Comparison of ENCODE assay signal across 21 cellular contexts in genomic region chr19:8490395-8490760, GRCh38. TPM values are rescaled to one million over a fixed set of nuclear protein-coding genes. Genes with fewer than 3 reads are reported as not detected.
DNase-seq lines count a peak whose midpoint lies in the region; ATAC-seq and TF ChIP-seq lines count a peak whose summit lies in the region.
"Had no signal": no experiment of that assay in that cellular context is flagged by ENCODE, and none has a peak within 500 bp of the region (broad histone marks: within the 10 kb centered on the region; RNA-seq: fewer than 3 reads in every experiment).

No MANE protein-coding gene starts in this region.

- H3K9ac ChIP-seq in SK-N-SH, result no peak overlapping the region
- H3K9ac ChIP-seq in HUES6 (ENCODE audit: low read length), result no peak overlapping the region

- H3K27ac ChIP-seq in SK-N-SH (ENCODE audit: low read depth in 2 of 2, low read length in 1 of 2), result no peak overlapping the region
- H3K27ac ChIP-seq in HUES6 (ENCODE audit: low read depth, low read length), result peak overlapping the region; percentile 31; the same call in 1 of the 2 replicates
- peak overlapping the region; percentile 86 to 88 for H3K27ac ChIP-seq in esophagus (ENCODE audit: low read depth in 2 of 2, low read length in 1 of 2)
- peak overlapping the region in 4 of 8 donors; percentile 33 to 95 (median 88) for H3K27ac ChIP-seq in spleen
- H3K27ac ChIP-seq: 22Rv1, right lobe of liver had no signal

- intact Hi-C loops in spleen (cut with DNase I; ENCODE audit: low total_unique reads), result no loop called here

- TF ChIP-seq CTCF in SK-N-SH (IDR thresholded peaks at IDR 0.05) (no peak), spleen (IDR thresholded peaks at IDR 0.05 in 8 of 11, conservative IDR thresholded peaks at IDR 0.05 in 3 of 11) (no peak)

- H3K4me3 ChIP-seq in SK-N-SH (ENCODE audit: low read depth in 2 of 2, low read length in 1 of 2) (no peak overlapping the region), HUES6 (ENCODE audit: low read depth, low read length) (no peak overlapping the region), esophagus (ENCODE audit: low read depth in 1 of 2, low read length in 2 of 2) (no peak overlapping the region), spleen (peak overlapping the region in 1 of 8 donors; percentile 19)
- H3K4me3 ChIP-seq: right lobe of liver had no signal

- DNase-seq in SK-N-SH (no peak), spleen (peak; percentile 68), HCEC 1CT (no peak)
- no peak for DNase-seq in stimulated activated naive CD8-positive, alpha-beta T cell treated with anti-CD3 and anti-CD28 coated beads, Interleukin-15, amount 100 ng/mL, for 72 hours
- DNase-seq in activated effector memory CD4-positive, alpha-beta T cell treated with anti-CD3 and anti-CD28 coated beads, Interleukin-2, amount 50 U/mL, for 16 hours, result no peak
- DNase-seq: activated gamma-delta T cell; amniotic stem cell; effector memory CD4-positive, alpha-beta T cell; islet precursor cell; NCI-H1105 treated with DMSO at 0.1 percent for 48 hours; NCI-H2107; NCI-H69; T-helper 9 cell had no signal

- TF ChIP-seq RAD21 in SK-N-SH (IDR thresholded peaks at IDR 0.05; ENCODE audit: low read length), result no peak

- peak overlapping the region in 1 of 2 donors; percentile 19 for H3K27ac Mint-ChIP-seq in stimulated activated naive CD8-positive, alpha-beta T cell treated with anti-CD3 and anti-CD28 coated beads, Interleukin-15, amount 100 ng/mL, for 72 hours

- ATAC-seq in SK-N-SH treated with all-trans-retinoic acid at 6 μM for 48 hours, result peak; percentile 5; the same call in 2 of the 3 replicates
- ATAC-seq in stimulated activated naive CD8-positive, alpha-beta T cell treated with anti-CD3 and anti-CD28 coated beads, Interleukin-15, amount 100 ng/mL, for 72 hours, result no peak
- ATAC-seq: activated CD4-positive, CD25-positive, alpha-beta regulatory T cell treated with anti-CD3 and anti-CD28 coated beads, Interleukin-2, amount 50 U/mL, for 24 hours had no signal

- H4K20me1 ChIP-seq in SK-N-SH (ENCODE audit: insufficient read depth), result peaks cover 14% of the 10 kb centered on the region; the same call in 1 of the 2 replicates

- H3K4me1 ChIP-seq in SK-N-SH (ENCODE audit: control insufficient read depth in 1 of 2, insufficient read depth in 2 of 2, low read depth in 1 of 2, low read length in 1 of 2), result no peaks in the 10 kb centered on the region
- H3K4me1 ChIP-seq in HUES6 (ENCODE audit: control insufficient read depth, insufficient read depth, low read length), result 0 out of 2 replicates have a peak, but pooled peaks cover 3% of the 10 kb centered on the region
- peaks cover 5 to 38% of the 10 kb centered on the region in 2 donors for H3K4me1 ChIP-seq in esophagus (ENCODE audit: control insufficient read depth in 2 of 2, insufficient read depth in 2 of 2, low read length in 1 of 2)
- peaks cover 5 to 93% (median 38%) of the 10 kb centered on the region in 6 donors for H3K4me1 ChIP-seq in spleen
- H3K4me1 ChIP-seq: right lobe of liver had no signal

- no peak overlapping the region for H3K4me2 ChIP-seq in SK-N-SH

- no peaks in the 10 kb centered on the region for H3K9me2 ChIP-seq in SK-N-SH

- peaks cover 62% of the 10 kb centered on the region for H3K4me1 Mint-ChIP-seq in stimulated activated naive CD8-positive, alpha-beta T cell treated with anti-CD3 and anti-CD28 coated beads, Interleukin-15, amount 100 ng/mL, for 72 hours

- no peak overlapping the region for H3K4me3 Mint-ChIP-seq in stimulated activated naive CD8-positive, alpha-beta T cell treated with anti-CD3 and anti-CD28 coated beads, Interleukin-15, amount 100 ng/mL, for 72 hours
- H3K4me3 Mint-ChIP-seq: B cell had no signal

- CTCF ChIA-PET in SK-N-SH (lab: Yijun Ruan, JAX), result interaction anchor here (2.4 kb wide), 1 partner anchor 136 kb away, joined by 9 read pairs; no protein-coding TSS in a partner anchor

- no peaks in the 10 kb centered on the region for H3K27me3 Mint-ChIP-seq in stimulated activated naive CD8-positive, alpha-beta T cell treated with anti-CD3 and anti-CD28 coated beads, Interleukin-15, amount 100 ng/mL, for 72 hours
- H3K27me3 Mint-ChIP-seq: B cell had no signal

- no peaks in the 10 kb centered on the region for H3F3A ChIP-seq in SK-N-SH (replicated peaks; ENCODE audit: insufficient read depth)

- no peak overlapping the region for H2AFZ ChIP-seq in SK-N-SH (ENCODE audit: low read depth)

- peaks cover under 1% of the 10 kb centered on the region; the same call in 1 of the 2 replicates for H3K79me2 ChIP-seq in SK-N-SH (ENCODE audit: insufficient read depth)

- TF ChIP-seq EP300 in SK-N-SH (IDR thresholded peaks at IDR 0.05; ENCODE audit: borderline replicate concordance in 1 of 2, low read depth in 1 of 2, low read length in 1 of 2), result no peak

- no peaks in the 10 kb centered on the region for H3K9me3 ChIP-seq in SK-N-SH
- no peaks in the 10 kb centered on the region for H3K9me3 ChIP-seq in HUES6 (ENCODE audit: control insufficient read depth, insufficient read depth, low read depth, low read length)
- no peaks in the 10 kb centered on the region for H3K9me3 ChIP-seq in esophagus (ENCODE audit: control insufficient read depth in 2 of 2, insufficient read depth in 1 of 2, low read depth in 1 of 2, low read length in 1 of 2)
- H3K9me3 ChIP-seq in spleen, result no peaks in the 10 kb centered on the region
- H3K9me3 ChIP-seq: right lobe of liver had no signal

- no peaks in the 10 kb centered on the region for H3K9me3 Mint-ChIP-seq in stimulated activated naive CD8-positive, alpha-beta T cell treated with anti-CD3 and anti-CD28 coated beads, Interleukin-15, amount 100 ng/mL, for 72 hours

- H3K36me3 ChIP-seq in SK-N-SH (replicated peaks in 1 of 2; ENCODE audit: control insufficient read depth in 1 of 2, insufficient read depth in 2 of 2, low read length in 1 of 2) (peaks cover 12 to 40% of the 10 kb centered on the region in 2 experiments), HUES6 (ENCODE audit: control insufficient read depth, insufficient read depth, low read length) (peaks cover 42% of the 10 kb centered on the region), esophagus (ENCODE audit: control insufficient read depth in 2 of 2, insufficient read depth in 2 of 2, low read length in 1 of 2) (peaks cover 22 to 35% of the 10 kb centered on the region in 2 donors), spleen (peaks cover 7 to 70% (median 44%) of the 10 kb centered on the region in 6 donors)

- no CpG with 5 or more reads among the region's 24 CpGs for WGBS in SK-N-SH (ENCODE audit: low lambda C conversion rate)
- WGBS in esophagus, 2 donors, result 68 to 82% methylated on average over 24 of the region's 24 CpGs
- 75 to 87% (median 84%) methylated on average over 12 to 24 of the region's 24 CpGs for WGBS in spleen, 5 donors

- H3K27me3 ChIP-seq in SK-N-SH (ENCODE audit: insufficient read depth) (no peaks in the 10 kb centered on the region), HUES6 (ENCODE audit: control insufficient read depth, insufficient read depth, low read length) (no peaks in the 10 kb centered on the region), esophagus (ENCODE audit: control insufficient read depth in 1 of 2, insufficient read depth in 2 of 2, low read length in 2 of 2) (no peaks in the 10 kb centered on the region), spleen (replicated peaks in 1 of 7) (no peaks in the 10 kb centered on the region)
- H3K27me3 ChIP-seq: right lobe of liver had no signal

- TF ChIP-seq POLR2A in spleen (IDR thresholded peaks at IDR 0.05), result no peak

- POLR2A ChIA-PET in SK-N-SH (lab: Yijun Ruan, JAX), result no interaction called here

TF ChIP-seq in SK-N-SH treated with all-trans-retinoic acid at 6 μM for 48 hours, 23 proteins besides CTCF, POLR2A, EP300 and RAD21 (continues in another document):
- no peak for TF ChIP-seq ARNTL (CRISPR knock-in tag; IDR thresholded peaks at IDR 0.05; ENCODE audit: borderline replicate concordance, low read depth)

TF ChIP-seq in SK-N-SH, 30 proteins besides CTCF, POLR2A, EP300 and RAD21:
- TF ChIP-seq GATA2 (CRISPR knock-in tag; IDR thresholded peaks at IDR 0.05) (no peak), NRF1 (IDR thresholded peaks at IDR 0.05; ENCODE audit: low read depth, low read length) (no peak), USF1 (IDR thresholded peaks at IDR 0.05; ENCODE audit: borderline replicate concordance, low read depth) (no peak), MAX (IDR thresholded peaks at IDR 0.05; ENCODE audit: low read depth) (no peak)

RNA-seq across cellular contexts. Expression of gene PRAM1, which starts 12.1 kb away (rescaled TPM):
- polyA plus RNA-seq in SK-N-SH (2012; rRNA removed) (0.15 and 0.18 TPM in 2 replicates), esophagus (1 to 10 TPM in 1 of 2 donors, under 1 TPM in 1; 0.28 to 1.4 TPM), spleen (10 to 100 TPM in 2 of 3 donors, 1 to 10 TPM in 1; 2.4 to 23.0 (median 22.0) TPM)
- 0.03 TPM in 1 of 2 replicates, not detected in the other for polyA plus RNA-seq in SK-N-SH (2012; cell fraction: cytosol; rRNA removed)
- polyA plus RNA-seq in SK-N-SH (2012; cell fraction: nucleus; rRNA removed), result 1.4 and 1.6 TPM in 2 replicates
- 10 to 100 TPM in 6 of 7 donors, 1 to 10 TPM in 1; 7.1 to 36.5 (median 15.1) TPM for total RNA-seq in spleen
- total RNA-seq: SK-MEL-5 had no signal

RNA-seq across cellular contexts. Expression of gene ZNF414, which starts 23.6 kb away (rescaled TPM):
- 12.2 and 17.0 TPM in 2 replicates for polyA plus RNA-seq in SK-N-SH (2012; rRNA removed)
- polyA plus RNA-seq in SK-N-SH (2012; cell fraction: cytosol; rRNA removed), result 9.5 and 16.5 TPM in 2 replicates
- 50.0 and 82.9 TPM in 2 replicates for polyA plus RNA-seq in SK-N-SH (2012; cell fraction: nucleus; rRNA removed)
- 10 to 100 TPM; 22.6 to 27.2 TPM for polyA plus RNA-seq in esophagus
- total RNA-seq in spleen, result 10 to 100 TPM; 12.0 to 31.0 (median 26.6) TPM
- polyA plus RNA-seq in spleen, result 10 to 100 TPM; 12.7 to 31.7 (median 15.8) TPM

RNA-seq across cellular contexts. Expression of gene HNRNPM, which starts 45.6 kb away (rescaled TPM):
- polyA plus RNA-seq in SK-N-SH (2012; rRNA removed) (178 and 205 TPM in 2 replicates), esophagus (100 to 1,000 TPM in 1 of 2 donors, 10 to 100 TPM in 1; 49.9 to 134 TPM), spleen (100 to 1,000 TPM in 1 of 3 donors, 10 to 100 TPM in 2; 77.1 to 153 (median 79.9) TPM)
- polyA plus RNA-seq in SK-N-SH (2012; cell fraction: cytosol; rRNA removed), result 181 and 182 TPM in 2 replicates
- polyA plus RNA-seq in SK-N-SH (2012; cell fraction: nucleus; rRNA removed), result 161 and 269 TPM in 2 replicates
- 100 to 1,000 TPM; 105 to 229 (median 147) TPM for total RNA-seq in spleen

Comparison
In these comparisons a context has a peak if more than half of its experiments do, and no peak if none do; other contexts are left out.
1. H3K27ac ChIP-seq: peak in HUES6 (single experiment) and esophagus (2 of 2); none in SK-N-SH (0 of 2).